ENCODE assay signal across 8 cellular contexts in genomic region chr17:44919885-44920564, GRCh38. TPM values are rescaled to one million over a fixed set of nuclear protein-coding genes. Genes with fewer than 3 reads are reported as not detected.
DNase-seq lines count a peak whose midpoint lies in the region; ATAC-seq lines count a peak whose summit lies in the region.

No MANE protein-coding gene starts in this region.

- H3K36me3 ChIP-seq in effector memory CD4-positive, alpha-beta T cell (ENCODE audit: control insufficient read depth, insufficient read depth, low read length): no peaks in the 10 kb centered on the region

- H3K27me3 Mint-ChIP-seq in activated CD4-positive, alpha-beta memory T cell treated with anti-CD3 and anti-CD28 coated beads for 36 hours: peaks cover 10% of the 10 kb centered on the region

- intact Hi-C loops in activated CD4-positive, alpha-beta memory T cell treated with anti-CD3 and anti-CD28 coated beads for 36 hours (cut with micrococcal nuclease): loop anchor here (1.0 to 5.0 kb wide), 3 partner anchors 98 to 212 kb away; partner anchors contain the start of gene PLCD3

- no peaks in the 10 kb centered on the region for H3K4me1 ChIP-seq in effector memory CD4-positive, alpha-beta T cell (ENCODE audit: control insufficient read depth, insufficient read depth, low read length, poor library complexity, severe bottlenecking)

- no peak overlapping the region for H3K4me3 ChIP-seq in effector memory CD4-positive, alpha-beta T cell (ENCODE audit: insufficient read depth, low read depth, low read length, poor library complexity, severe bottlenecking)

- no peaks in the 10 kb centered on the region for H3K36me3 Mint-ChIP-seq in activated CD4-positive, alpha-beta memory T cell treated with anti-CD3 and anti-CD28 coated beads for 36 hours

- peaks cover 5% of the 10 kb centered on the region for H3K27me3 ChIP-seq in effector memory CD4-positive, alpha-beta T cell (replicated peaks; ENCODE audit: control insufficient read depth, insufficient read depth, low read length, poor library complexity, severe bottlenecking)

- no peak overlapping the region for H3K4me3 Mint-ChIP-seq in activated CD4-positive, alpha-beta memory T cell treated with anti-CD3 and anti-CD28 coated beads for 36 hours

- no peaks in the 10 kb centered on the region for H3K9me3 ChIP-seq in effector memory CD4-positive, alpha-beta T cell (ENCODE audit: control insufficient read depth, low read length)

- no peak overlapping the region for H3K27ac ChIP-seq in effector memory CD4-positive, alpha-beta T cell (ENCODE audit: insufficient read depth, low read length, poor library complexity, severe bottlenecking)

- H3K9me3 Mint-ChIP-seq in activated CD4-positive, alpha-beta memory T cell treated with anti-CD3 and anti-CD28 coated beads for 36 hours: no peaks in the 10 kb centered on the region

- no peak overlapping the region for H3K27ac Mint-ChIP-seq in activated CD4-positive, alpha-beta memory T cell treated with anti-CD3 and anti-CD28 coated beads for 36 hours

- DNase-seq in NK-92 treated with Interleukin-12 subunit alpha and Interleukin-12 subunit beta, amount 100 ng/mL, for 24 hours (lab: John Stamatoyannopoulos, UW): peak; percentile 20
- DNase-seq in NK-92 (lab: John Stamatoyannopoulos, UW; ENCODE audit: unreplicated experiment) (no peak), NCI-H82 (lab: John Stamatoyannopoulos, UW) (peak; percentile 92), medulla oblongata (ENCODE audit: extremely low spot score) (peak; percentile 94)
- DNase-seq in activated CD4-positive, alpha-beta memory T cell treated with anti-CD3 and anti-CD28 coated beads for 36 hours: peak; percentile 85
- DNase-seq in effector memory CD4-positive, alpha-beta T cell: peak; percentile 30 to 42 (median 30)
- peak; percentile 39 for DNase-seq in stimulated activated CD8-positive, alpha-beta memory T cell treated with anti-CD3 and anti-CD28 coated beads, Interleukin-15, amount 100 ng/mL, for 48 hours (ENCODE audit: low read depth in 2 of 2)

- ATAC-seq in HG03175 (IDR thresholded peaks at IDR 0.05; ENCODE audit: unreplicated experiment): peak; percentile 68

- peaks cover 5% of the 10 kb centered on the region for H3K4me1 Mint-ChIP-seq in activated CD4-positive, alpha-beta memory T cell treated with anti-CD3 and anti-CD28 coated beads for 36 hours (ENCODE audit: low read depth)

- POLR2A ChIA-PET in activated CD4-positive, alpha-beta memory T cell treated with anti-CD3 and anti-CD28 coated beads for 36 hours (lab: Charles Lee): interaction anchor here (0.6 to 2.0 kb wide), 2 partner anchors 23 to 101 kb away, joined by 3 to 12 read pairs; no protein-coding TSS in a partner anchor

- CTCF ChIA-PET in activated CD4-positive, alpha-beta memory T cell treated with anti-CD3 and anti-CD28 coated beads for 36 hours (lab: Charles Lee): interaction anchor here (0.5 to 6.6 kb wide), 27 partner anchors 9 to 311 kb away, joined by 3 to 162 read pairs (median 5); partner anchors contain the start of genes ACBD4, C1QL1, EFTUD2 and PLCD3

RNA-seq across cellular contexts. Expression of gene GFAP, which starts 4.7 kb away (rescaled TPM):
- total RNA-seq in activated CD4-positive, alpha-beta memory T cell treated with anti-CD3 and anti-CD28 coated beads for 36 hours: not detected

RNA-seq across cellular contexts. Expression of gene EFTUD2, which starts 20.8 kb away (rescaled TPM):
- 100 to 1,000 TPM; 162 to 171 TPM for total RNA-seq in activated CD4-positive, alpha-beta memory T cell treated with anti-CD3 and anti-CD28 coated beads for 36 hours

RNA-seq across cellular contexts. Expression of gene KIF18B, which starts 27.5 kb away (rescaled TPM):
- 10 to 100 TPM; 36.2 to 42.9 TPM for total RNA-seq in activated CD4-positive, alpha-beta memory T cell treated with anti-CD3 and anti-CD28 coated beads for 36 hours

RNA-seq across cellular contexts. Expression of gene C1QL1, which starts 48.1 kb away (rescaled TPM):
- total RNA-seq in activated CD4-positive, alpha-beta memory T cell treated with anti-CD3 and anti-CD28 coated beads for 36 hours: under 1 TPM; 0.76 to 0.87 TPM
